ENCODE assay signal across 21 cellular contexts in genomic region chr22:47739616-47740015, GRCh38.
DNase-seq lines count a peak whose midpoint lies in the region; ATAC-seq, FAIRE-seq and TF ChIP-seq lines count a peak whose summit lies in the region.
"Had no signal": no experiment of that assay in that cellular context is flagged by ENCODE, and none has a peak within 500 bp of the region (broad histone marks: within the 10 kb centered on the region; RNA-seq: fewer than 3 reads in every experiment).

No MANE protein-coding gene starts in this region.

- H3K4me1 Mint-ChIP-seq in natural killer cell treated with Interleukin-12 subunit alpha and Interleukin-12 subunit beta and Interleukin-15 and Interleukin-18, amount 100 ng/mL, for 72 hours (ENCODE audit: low read depth in 2 of 2), result no peaks in the 10 kb centered on the region
- no peaks in the 10 kb centered on the region for H3K4me1 Mint-ChIP-seq in natural killer cell
- no peaks in the 10 kb centered on the region for H3K4me1 Mint-ChIP-seq in activated T-helper 1 cell treated with anti-CD3 and anti-CD28 coated beads, Interleukin-12 subunit alpha, Interleukin-12 subunit beta, Interleukin-2, Interleukin-4 antibody, amounts not matched to agents 30 ng/mL and 10 ng/mL and 1 ng/mL, durations not matched to agents 14 hours and 24 hours and 36 hours (ENCODE audit: low read depth)
- H3K4me1 Mint-ChIP-seq: B cell; CD4-positive, alpha-beta memory T cell had no signal

- no peak overlapping the region for H3K4me3 Mint-ChIP-seq in natural killer cell treated with Interleukin-12 subunit alpha and Interleukin-12 subunit beta and Interleukin-15 and Interleukin-18, amount 100 ng/mL, for 72 hours
- no peak overlapping the region for H3K4me3 Mint-ChIP-seq in natural killer cell
- no peak overlapping the region for H3K4me3 Mint-ChIP-seq in activated T-helper 1 cell treated with anti-CD3 and anti-CD28 coated beads, Interleukin-12 subunit alpha, Interleukin-12 subunit beta, Interleukin-2, Interleukin-4 antibody, amounts not matched to agents 30 ng/mL and 10 ng/mL and 1 ng/mL, durations not matched to agents 14 hours and 24 hours and 36 hours
- H3K4me3 Mint-ChIP-seq: B cell; CD4-positive, alpha-beta memory T cell had no signal

- no peak overlapping the region for H3K27ac Mint-ChIP-seq in natural killer cell treated with Interleukin-12 subunit alpha and Interleukin-12 subunit beta and Interleukin-15 and Interleukin-18, amount 100 ng/mL, for 72 hours
- H3K27ac Mint-ChIP-seq in natural killer cell, result no peak overlapping the region
- no peak overlapping the region for H3K27ac Mint-ChIP-seq in activated T-helper 1 cell treated with anti-CD3 and anti-CD28 coated beads, Interleukin-12 subunit alpha, Interleukin-12 subunit beta, Interleukin-2, Interleukin-4 antibody, amounts not matched to agents 30 ng/mL and 10 ng/mL and 1 ng/mL, durations not matched to agents 14 hours and 24 hours and 36 hours
- H3K27ac Mint-ChIP-seq: CD4-positive, alpha-beta memory T cell had no signal

- no peaks in the 10 kb centered on the region for H3K27me3 ChIP-seq in aorta (ENCODE audit: control insufficient read depth in 1 of 2, insufficient read depth in 2 of 2, low read length in 1 of 2)

- H3K4me3 ChIP-seq in kidney (ENCODE audit: low read length in 2 of 2), result no peak overlapping the region
- no peak overlapping the region for H3K4me3 ChIP-seq in aorta (ENCODE audit: low read length in 2 of 2)

- H3K9ac ChIP-seq in kidney (ENCODE audit: low read length in 2 of 2), result no peak overlapping the region

- no peaks in the 10 kb centered on the region for H3K36me3 ChIP-seq in kidney (ENCODE audit: control insufficient read depth in 1 of 2, insufficient read depth in 2 of 2, low read length in 2 of 2)
- H3K36me3 ChIP-seq in aorta (ENCODE audit: control insufficient read depth in 1 of 2, insufficient read depth in 2 of 2, low read length in 1 of 2), result no peaks in the 10 kb centered on the region

- 49 to 62% methylated on average over 7 of the region's 7 CpGs for WGBS in aorta, 2 donors

- FAIRE-seq in kidney (lab: Jason Lieb, UNC), result no peak
- FAIRE-seq: A204.1, GM12891, GM18507 had no signal

- DNase-seq in natural killer cell treated with Interleukin-12 subunit alpha and Interleukin-12 subunit beta and Interleukin-15 and Interleukin-18, amount 100 ng/mL, for 72 hours (ENCODE audit: low spot score), result no peak
- DNase-seq in natural killer cell, result no peak
- DNase-seq in kidney, result peak; percentile 57
- no peak for DNase-seq in aorta
- DNase-seq in activated T-helper 1 cell treated with anti-CD3 and anti-CD28 coated beads, Interleukin-12 subunit alpha, Interleukin-12 subunit beta, Interleukin-2, Interleukin-4 antibody, amounts not matched to agents 30 ng/mL and 10 ng/mL and 1 ng/mL, durations not matched to agents 14 hours and 24 hours and 36 hours (ENCODE audit: low spot score), result no peak
- no peak for DNase-seq in activated CD4-positive, CD25-positive, alpha-beta regulatory T cell (lab: John Stamatoyannopoulos, UW)
- DNase-seq: C1 segment of cervical spinal cord; Calu3; CD4-positive, alpha-beta memory T cell; COR-L47; DMS53; DMS79 treated with DMSO at 0.1 percent for 48 hours; GF-D8; GOT3; H7; HCEC 1CT had no signal

- H3K36me3 Mint-ChIP-seq in natural killer cell treated with Interleukin-12 subunit alpha and Interleukin-12 subunit beta and Interleukin-15 and Interleukin-18, amount 100 ng/mL, for 72 hours, result no peaks in the 10 kb centered on the region
- no peaks in the 10 kb centered on the region for H3K36me3 Mint-ChIP-seq in natural killer cell
- no peaks in the 10 kb centered on the region for H3K36me3 Mint-ChIP-seq in activated T-helper 1 cell treated with anti-CD3 and anti-CD28 coated beads, Interleukin-12 subunit alpha, Interleukin-12 subunit beta, Interleukin-2, Interleukin-4 antibody, amounts not matched to agents 30 ng/mL and 10 ng/mL and 1 ng/mL, durations not matched to agents 14 hours and 24 hours and 36 hours (ENCODE audit: low read depth)
- H3K36me3 Mint-ChIP-seq: CD4-positive, alpha-beta memory T cell had no signal

- intact Hi-C loops in natural killer cell (cut with micrococcal nuclease), result no loop called here
- intact Hi-C loops in kidney (cut with DNase I), result no loop called here
- intact Hi-C loops in aorta (cut with DNase I), result no loop called here
- intact Hi-C loops in activated T-helper 1 cell treated with anti-CD3 and anti-CD28 coated beads, Interleukin-12 subunit alpha, Interleukin-12 subunit beta, Interleukin-2, Interleukin-4 antibody, amounts not matched to agents 30 ng/mL and 10 ng/mL and 1 ng/mL, durations not matched to agents 14 hours and 24 hours and 36 hours (cut with micrococcal nuclease), result no loop called here

- no peaks in the 10 kb centered on the region for H3K4me1 ChIP-seq in kidney (ENCODE audit: control insufficient read depth in 1 of 2, insufficient read depth in 1 of 2, low read depth in 1 of 2, low read length in 2 of 2)
- no peaks in the 10 kb centered on the region for H3K4me1 ChIP-seq in aorta (ENCODE audit: control insufficient read depth in 1 of 2, insufficient read depth in 2 of 2, low read length in 2 of 2)

- H3K9me3 Mint-ChIP-seq in natural killer cell treated with Interleukin-12 subunit alpha and Interleukin-12 subunit beta and Interleukin-15 and Interleukin-18, amount 100 ng/mL, for 72 hours, result no peaks in the 10 kb centered on the region
- no peaks in the 10 kb centered on the region for H3K9me3 Mint-ChIP-seq in natural killer cell
- H3K9me3 Mint-ChIP-seq in activated T-helper 1 cell treated with anti-CD3 and anti-CD28 coated beads, Interleukin-12 subunit alpha, Interleukin-12 subunit beta, Interleukin-2, Interleukin-4 antibody, amounts not matched to agents 30 ng/mL and 10 ng/mL and 1 ng/mL, durations not matched to agents 14 hours and 24 hours and 36 hours, result no peaks in the 10 kb centered on the region
- H3K9me3 Mint-ChIP-seq: CD4-positive, alpha-beta memory T cell had no signal

- ATAC-seq in natural killer cell treated with Interleukin-12 subunit alpha and Interleukin-12 subunit beta and Interleukin-15 and Interleukin-18, amount 100 ng/mL, for 72 hours, result peak; percentile 30 to 37
- no peak for ATAC-seq in natural killer cell
- peak; percentile 10 for ATAC-seq in aorta (ENCODE audit: low FRiP score)

- no peak for TF ChIP-seq CTCF in natural killer cell (IDR thresholded peaks at IDR 0.05)
- TF ChIP-seq CTCF in kidney (IDR thresholded peaks at IDR 0.05; ENCODE audit: borderline replicate concordance, extremely low read depth, insufficient read depth), result no peak

- H3K27ac ChIP-seq in kidney (ENCODE audit: low read depth in 2 of 2, low read length in 2 of 2), result no peak overlapping the region
- no peak overlapping the region for H3K27ac ChIP-seq in aorta (ENCODE audit: low read depth in 1 of 2, low read length in 2 of 2)
- H3K27ac ChIP-seq: 22Rv1 had no signal

- peaks cover 6 to 14% of the 10 kb centered on the region in 2 donors for H3K27me3 Mint-ChIP-seq in natural killer cell treated with Interleukin-12 subunit alpha and Interleukin-12 subunit beta and Interleukin-15 and Interleukin-18, amount 100 ng/mL, for 72 hours
- H3K27me3 Mint-ChIP-seq in natural killer cell (ENCODE audit: low read depth in 2 of 2), result peaks cover 3 to 12% of the 10 kb centered on the region in 2 donors
- no peaks in the 10 kb centered on the region for H3K27me3 Mint-ChIP-seq in activated T-helper 1 cell treated with anti-CD3 and anti-CD28 coated beads, Interleukin-12 subunit alpha, Interleukin-12 subunit beta, Interleukin-2, Interleukin-4 antibody, amounts not matched to agents 30 ng/mL and 10 ng/mL and 1 ng/mL, durations not matched to agents 14 hours and 24 hours and 36 hours (ENCODE audit: insufficient read depth)

- no peaks in the 10 kb centered on the region for H3K9me3 ChIP-seq in kidney (ENCODE audit: control insufficient read depth in 1 of 2, low read length in 2 of 2)
- H3K9me3 ChIP-seq in aorta (ENCODE audit: control insufficient read depth, low read length), result no peaks in the 10 kb centered on the region

Comparison
In these comparisons a context has a peak if more than half of its experiments do, and no peak if none do; other contexts are left out.
1. ATAC-seq: peak in natural killer cell treated with Interleukin-12 subunit alpha and Interleukin-12 subunit beta and Interleukin-15 and Interleukin-18, amount 100 ng/mL, for 72 hours (2 of 2) and aorta (single experiment); none in natural killer cell (0 of 3).